ENCODE assay signal across 18 cellular contexts in the genomic region with DNA sequence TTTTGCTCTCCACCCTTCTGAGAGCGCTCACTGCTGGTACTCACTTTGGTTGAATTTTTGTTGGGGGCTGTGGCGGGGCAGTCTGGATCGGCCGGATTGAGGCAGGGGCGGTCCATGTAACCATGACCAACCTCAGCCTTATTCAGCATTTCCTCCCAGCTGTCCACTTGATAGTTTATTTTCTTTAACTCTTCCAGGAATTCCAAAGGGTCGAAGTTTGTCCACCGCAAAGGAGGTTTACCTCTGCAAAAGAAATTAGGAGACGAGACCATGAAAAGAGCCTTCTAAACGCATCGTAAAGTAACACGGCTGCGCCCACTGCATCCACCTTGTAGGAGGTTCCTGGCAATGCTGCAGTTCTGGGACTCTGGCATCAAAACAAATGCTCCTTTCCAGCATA. TPM values are rescaled to one million over a fixed set of nuclear protein-coding genes. Genes with fewer than 3 reads are reported as not detected.
DNase-seq lines count a peak whose midpoint lies in the region; ATAC-seq and TF ChIP-seq lines count a peak whose summit lies in the region.
"Had no signal": no experiment of that assay in that cellular context is flagged by ENCODE, and none has a peak within 500 bp of the region (broad histone marks: within the 10 kb centered on the region; RNA-seq: fewer than 3 reads in every experiment).

No MANE protein-coding gene starts in this region.

- TF ChIP-seq CTCF in glutamatergic neuron (IDR thresholded peaks at IDR 0.05; ENCODE audit: partially characterized antibody, unreplicated experiment) (no peak), progenitor cell of endocrine pancreas (IDR thresholded peaks at IDR 0.05; ENCODE audit: unreplicated experiment) (no peak)

- no peak overlapping the region for H3K4me3 Mint-ChIP-seq in glutamatergic neuron (ENCODE audit: unreplicated experiment)
- H3K4me3 Mint-ChIP-seq in progenitor cell of endocrine pancreas (ENCODE audit: low read depth), result no peak overlapping the region
- H3K4me3 Mint-ChIP-seq: B cell; CD8-positive, alpha-beta T cell; HFFc6 had no signal

- H3K27me3 ChIP-seq in SJCRH30, result no peaks in the 10 kb centered on the region
- H3K27me3 ChIP-seq: BLaER1 treated with 17β-estradiol and CSF1 and Interleukin-3, amounts not matched to agents 10 nM and 100 nM had no signal

- H3K27ac ChIP-seq in SJCRH30 (peak overlapping the region; percentile 54), substantia nigra (ENCODE audit: low read depth, low read length, poor library complexity, severe bottlenecking) (peak overlapping the region; percentile 7)
- H3K27ac ChIP-seq: BLaER1 treated with 17β-estradiol and CSF1 and Interleukin-3, amounts not matched to agents 10 nM and 100 nM had no signal

- H3K4me1 Mint-ChIP-seq in glutamatergic neuron (ENCODE audit: low read depth, unreplicated experiment) (peaks cover 18% of the 10 kb centered on the region), progenitor cell of endocrine pancreas (ENCODE audit: low read depth) (peaks cover 21% of the 10 kb centered on the region)
- H3K4me1 Mint-ChIP-seq: B cell had no signal

- H3K27me3 Mint-ChIP-seq in glutamatergic neuron (ENCODE audit: unreplicated experiment), result no peaks in the 10 kb centered on the region
- no peaks in the 10 kb centered on the region for H3K27me3 Mint-ChIP-seq in progenitor cell of endocrine pancreas

- no peaks in the 10 kb centered on the region for H3K9me3 ChIP-seq in SJCRH30 (replicated peaks)
- H3K9me3 ChIP-seq: BLaER1 treated with 17β-estradiol and CSF1 and Interleukin-3, amounts not matched to agents 10 nM and 100 nM had no signal

- H3K4me1 ChIP-seq in SJCRH30, result peaks cover 33% of the 10 kb centered on the region

- H3K9me3 Mint-ChIP-seq in glutamatergic neuron (ENCODE audit: unreplicated experiment), result no peaks in the 10 kb centered on the region
- no peaks in the 10 kb centered on the region for H3K9me3 Mint-ChIP-seq in progenitor cell of endocrine pancreas (ENCODE audit: low read depth)
- H3K9me3 Mint-ChIP-seq: CD8-positive, alpha-beta T cell; HFFc6 had no signal

- H3K36me3 Mint-ChIP-seq in glutamatergic neuron (ENCODE audit: unreplicated experiment) (no peaks in the 10 kb centered on the region), progenitor cell of endocrine pancreas (ENCODE audit: insufficient read depth) (peaks cover 39% of the 10 kb centered on the region)

- DNase-seq in SJCRH30 (peak; percentile 66 to 79), astrocyte of the hippocampus (ENCODE audit: low read depth, low spot score) (peak; percentile 49), glutamatergic neuron (no peak), substantia nigra (lab: John Stamatoyannopoulos, UW) (no peak), progenitor cell of endocrine pancreas (ENCODE audit: low spot score, unreplicated experiment) (no peak), Kasumi-1 (lab: John Stamatoyannopoulos, UW) (no peak)
- DNase-seq: Calu3; CD8-positive, alpha-beta T cell; DMS79 treated with DMSO at 0.1 percent for 48 hours; GF-D8; GOT3; H7; HFFc6 had no signal

- peak overlapping the region; percentile 45 for H3K27ac Mint-ChIP-seq in glutamatergic neuron (ENCODE audit: unreplicated experiment)
- no peak overlapping the region for H3K27ac Mint-ChIP-seq in progenitor cell of endocrine pancreas
- H3K27ac Mint-ChIP-seq: B cell; CD8-positive, alpha-beta T cell; HFFc6 had no signal

- no peak overlapping the region for H3K4me3 ChIP-seq in SJCRH30
- H3K4me3 ChIP-seq: BLaER1 treated with 17β-estradiol and CSF1 and Interleukin-3, amounts not matched to agents 10 nM and 100 nM had no signal

- H3K36me3 ChIP-seq in SJCRH30, result peaks cover 54% of the 10 kb centered on the region

- ATAC-seq in HG03442 (IDR thresholded peaks at IDR 0.05; ENCODE audit: unreplicated experiment), result no peak
- ATAC-seq: HCT116, HepG2 had no signal

RNA-seq across cellular contexts. Expression of a gene that starts 36.4 kb away (rescaled TPM):
- total RNA-seq in SJCRH30 (2014; rRNA removed; shearing (Covaris generic)), result 35.2 and 39.2 TPM in 2 replicates
- 104 TPM for total RNA-seq in glutamatergic neuron (ENCODE audit: unreplicated experiment)
- 54.9 and 56.3 TPM in 2 replicates for total RNA-seq in progenitor cell of endocrine pancreas

Comparison
In these comparisons a context has a peak if more than half of its experiments do, and no peak if none do; other contexts are left out.
1. DNase-seq: peak in SJCRH30 (2 of 2) and astrocyte of the hippocampus (single experiment); none in glutamatergic neuron (single experiment), substantia nigra (0 of 49), progenitor cell of endocrine pancreas (single experiment) and Kasumi-1 (0 of 2).